24 cellular contexts compared by ENCODE assay signal in the genomic region with DNA sequence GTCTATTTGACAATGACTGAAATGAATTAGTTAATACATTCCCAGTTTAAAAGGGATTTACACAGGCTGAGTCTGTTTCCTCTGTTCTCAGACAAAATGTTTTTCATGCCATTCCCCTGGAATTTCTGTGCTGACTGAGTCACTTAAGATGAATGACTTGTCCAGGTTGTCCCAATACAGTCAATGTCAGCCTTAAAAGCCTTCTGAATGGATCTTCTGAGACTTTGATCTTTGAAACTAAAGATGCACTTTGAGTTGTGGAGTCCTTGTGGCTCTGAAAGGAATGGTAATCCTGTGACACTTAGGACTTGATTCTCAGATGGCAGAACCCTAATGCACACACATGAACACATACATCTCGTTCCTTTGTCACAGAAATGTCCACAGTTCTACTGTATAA.
DNase-seq lines count a peak whose midpoint lies in the region; ATAC-seq and TF ChIP-seq lines count a peak whose summit lies in the region.
"Had no signal": no experiment of that assay in that cellular context is flagged by ENCODE, and none has a peak within 500 bp of the region (broad histone marks: within the 10 kb centered on the region; RNA-seq: fewer than 3 reads in every experiment).

No MANE protein-coding gene starts in this region.

- H4K8ac ChIP-seq in mesendoderm (ENCODE audit: low read depth, low read length), result no peak overlapping the region

- no peak overlapping the region for H3K23ac ChIP-seq in mesendoderm (ENCODE audit: low read length)

- H2BK5ac ChIP-seq in mesendoderm (ENCODE audit: low read length), result no peak overlapping the region

- H3K4me1 ChIP-seq in GM23338 (ENCODE audit: insufficient read depth) (no peaks in the 10 kb centered on the region), mesendoderm (ENCODE audit: control insufficient read depth, low read depth, low read length) (no peaks in the 10 kb centered on the region)

- H2AFZ ChIP-seq in GM23338, result no peak overlapping the region

- no peaks in the 10 kb centered on the region for H3F3A ChIP-seq in GM23338 (replicated peaks; ENCODE audit: low read depth)

- no peak overlapping the region for H3K9ac ChIP-seq in mesendoderm (ENCODE audit: low read length)
- H3K9ac ChIP-seq: KMS-11 had no signal

- peaks cover 25% of the 10 kb centered on the region; the same call in 2 of the 3 replicates for H3K36me3 Mint-ChIP-seq in GM23338 (ENCODE audit: low read depth)
- no peaks in the 10 kb centered on the region for H3K36me3 Mint-ChIP-seq in immature natural killer cell
- H3K36me3 Mint-ChIP-seq: CD8-positive, alpha-beta T cell had no signal

- WGBS in mesendoderm (ENCODE audit: extremely low coverage, insufficient coverage, low lambda C conversion rate), result no CpG with 5 or more reads among the region's 1 CpG

- H3K4ac ChIP-seq in mesendoderm (ENCODE audit: low read depth, low read length), result no peak overlapping the region

- no peaks in the 10 kb centered on the region for H3K27me3 ChIP-seq in GM23338 (ENCODE audit: insufficient read depth)
- no peaks in the 10 kb centered on the region for H3K27me3 ChIP-seq in mesendoderm (ENCODE audit: insufficient read depth, low read length, poor library complexity)

- no peak overlapping the region for H3K4me2 ChIP-seq in GM23338
- H3K4me2 ChIP-seq in mesendoderm (ENCODE audit: low read length), result no peak overlapping the region
- H3K4me2 ChIP-seq: KMS-11 had no signal

- H4K20me1 ChIP-seq in GM23338 (replicated peaks; ENCODE audit: insufficient read depth), result no peaks in the 10 kb centered on the region

- H2BK120ac ChIP-seq in mesendoderm (ENCODE audit: low read depth, low read length), result no peak overlapping the region

- H3K4me1 Mint-ChIP-seq in GM23338 (no peaks in the 10 kb centered on the region), immature natural killer cell (no peaks in the 10 kb centered on the region)

- H3K27ac Mint-ChIP-seq in GM23338 (no peak overlapping the region), immature natural killer cell (no peak overlapping the region)
- H3K27ac Mint-ChIP-seq: CD8-positive, alpha-beta T cell; HFFc6 had no signal

- no peak for ATAC-seq in GM23338
- ATAC-seq in GM18498 (IDR thresholded peaks at IDR 0.05; ENCODE audit: unreplicated experiment), result no peak
- ATAC-seq: CD8-positive, alpha-beta T cell had no signal

- H3K4me3 ChIP-seq in GM23338, result no peak overlapping the region
- no peak overlapping the region for H3K4me3 ChIP-seq in epithelial cell of esophagus (ENCODE audit: low read length)
- H3K4me3 ChIP-seq in mesendoderm (ENCODE audit: low read length), result no peak overlapping the region

- H2BK15ac ChIP-seq in mesendoderm (replicated peaks; ENCODE audit: low read depth), result no peak overlapping the region

- H3K18ac ChIP-seq in mesendoderm (ENCODE audit: low read length), result no peak overlapping the region

- peaks cover 10% of the 10 kb centered on the region; the same call in 1 of the 2 replicates for H3K9me2 ChIP-seq in GM23338 (ENCODE audit: insufficient read depth)

- H3K4me3 Mint-ChIP-seq in GM23338 (no peak overlapping the region), immature natural killer cell (no peak overlapping the region)
- H3K4me3 Mint-ChIP-seq: CD8-positive, alpha-beta T cell; HFFc6 had no signal

- peak; percentile 2 for DNase-seq in GM23338 (ENCODE audit: low spot score)
- DNase-seq in RKO (ENCODE audit: low spot score), result peak; percentile 3
- DNase-seq in epithelial cell of esophagus (ENCODE audit: low read depth), result peak; percentile 10
- peak; percentile 2 for DNase-seq in mesendoderm
- DNase-seq in epidermal melanocyte (ENCODE audit: insufficient read length, low spot score), result no peak
- no peak for DNase-seq in immature natural killer cell
- DNase-seq in GM03348 (ENCODE audit: low spot score), result no peak
- DNase-seq: AML-193; C1 segment of cervical spinal cord; CD8-positive, alpha-beta T cell; DMS153; H7; HFFc6; IMR-90; NCI-H1092 treated with DMSO at 0.1 percent for 48 hours; NCI-H146; NCI-H2029; NCI-H2227 treated with DMSO at 0.1 percent for 48 hours; NCI-H510A treated with DMSO at 0.1 percent for 48 hours; NCI-H82; Right ventricle myocardium superior had no signal

- H3K79me2 ChIP-seq in GM23338 (replicated peaks; ENCODE audit: insufficient read depth) (no peaks in the 10 kb centered on the region), mesendoderm (ENCODE audit: control insufficient read depth, insufficient read depth, low read length) (no peaks in the 10 kb centered on the region)

- H3K36me3 ChIP-seq in GM23338 (ENCODE audit: insufficient read depth) (no peaks in the 10 kb centered on the region), mesendoderm (ENCODE audit: control insufficient read depth, insufficient read depth, low read length) (no peaks in the 10 kb centered on the region)

- H3K56ac ChIP-seq in mesendoderm (ENCODE audit: low read length), result no peak overlapping the region

- H2AK5ac ChIP-seq in mesendoderm (ENCODE audit: low read length), result no peak overlapping the region

- H4K5ac ChIP-seq in mesendoderm (ENCODE audit: low read length), result no peak overlapping the region

- H3K79me1 ChIP-seq in mesendoderm (ENCODE audit: low read length), result no peaks in the 10 kb centered on the region

- H3K9me3 Mint-ChIP-seq in GM23338 (peaks cover 25% of the 10 kb centered on the region), immature natural killer cell (peaks cover 3 to 48% (median 30%) of the 10 kb centered on the region in 6 donors)

- H3K27ac ChIP-seq in GM23338 (ENCODE audit: low read depth) (no peak overlapping the region), mesendoderm (ENCODE audit: low read depth, low read length) (no peak overlapping the region)
- H3K27ac ChIP-seq: HL-60, KMS-11 had no signal

- no peaks in the 10 kb centered on the region for H3K27me3 Mint-ChIP-seq in GM23338 (ENCODE audit: insufficient read depth, low read depth, poor library complexity)
- H3K27me3 Mint-ChIP-seq in immature natural killer cell (ENCODE audit: low read depth in 3 of 3), result no peaks in the 10 kb centered on the region

- no peak for TF ChIP-seq CTCF in GM23338 (conservative IDR thresholded peaks at IDR 0.05; ENCODE audit: low read depth in 2 of 2)
- no peak for TF ChIP-seq CTCF in epithelial cell of esophagus (IDR thresholded peaks at IDR 0.05; ENCODE audit: insufficient read depth, low read depth, low read length, missing control alignments)

TF ChIP-seq in GM23338, 12 proteins besides CTCF, POLR2A, EP300 and RAD21 (continues in another document):
- TF ChIP-seq ZNF114 (CRISPR knock-in tag; IDR thresholded peaks at IDR 0.05), result no peak
- TF ChIP-seq, protein P1, sequence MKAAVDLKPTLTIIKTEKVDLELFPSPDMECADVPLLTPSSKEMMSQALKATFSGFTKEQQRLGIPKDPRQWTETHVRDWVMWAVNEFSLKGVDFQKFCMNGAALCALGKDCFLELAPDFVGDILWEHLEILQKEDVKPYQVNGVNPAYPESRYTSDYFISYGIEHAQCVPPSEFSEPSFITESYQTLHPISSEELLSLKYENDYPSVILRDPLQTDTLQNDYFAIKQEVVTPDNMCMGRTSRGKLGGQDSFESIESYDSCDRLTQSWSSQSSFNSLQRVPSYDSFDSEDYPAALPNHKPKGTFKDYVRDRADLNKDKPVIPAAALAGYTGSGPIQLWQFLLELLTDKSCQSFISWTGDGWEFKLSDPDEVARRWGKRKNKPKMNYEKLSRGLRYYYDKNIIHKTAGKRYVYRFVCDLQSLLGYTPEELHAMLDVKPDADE (IDR thresholded peaks at IDR 0.05), result no peak
- no peak for TF ChIP-seq STAT1 (IDR thresholded peaks at IDR 0.05; ENCODE audit: unreplicated experiment)

Comparison
In these comparisons a context has a peak if more than half of its experiments do, and no peak if none do; other contexts are left out.
1. DNase-seq: peak in GM23338 (single experiment), RKO (single experiment), epithelial cell of esophagus (single experiment) and mesendoderm (single experiment); none in epidermal melanocyte (single experiment), immature natural killer cell (0 of 3) and GM03348 (single experiment).